ENCODE assay signal across 1 cellular context in the genomic region with DNA sequence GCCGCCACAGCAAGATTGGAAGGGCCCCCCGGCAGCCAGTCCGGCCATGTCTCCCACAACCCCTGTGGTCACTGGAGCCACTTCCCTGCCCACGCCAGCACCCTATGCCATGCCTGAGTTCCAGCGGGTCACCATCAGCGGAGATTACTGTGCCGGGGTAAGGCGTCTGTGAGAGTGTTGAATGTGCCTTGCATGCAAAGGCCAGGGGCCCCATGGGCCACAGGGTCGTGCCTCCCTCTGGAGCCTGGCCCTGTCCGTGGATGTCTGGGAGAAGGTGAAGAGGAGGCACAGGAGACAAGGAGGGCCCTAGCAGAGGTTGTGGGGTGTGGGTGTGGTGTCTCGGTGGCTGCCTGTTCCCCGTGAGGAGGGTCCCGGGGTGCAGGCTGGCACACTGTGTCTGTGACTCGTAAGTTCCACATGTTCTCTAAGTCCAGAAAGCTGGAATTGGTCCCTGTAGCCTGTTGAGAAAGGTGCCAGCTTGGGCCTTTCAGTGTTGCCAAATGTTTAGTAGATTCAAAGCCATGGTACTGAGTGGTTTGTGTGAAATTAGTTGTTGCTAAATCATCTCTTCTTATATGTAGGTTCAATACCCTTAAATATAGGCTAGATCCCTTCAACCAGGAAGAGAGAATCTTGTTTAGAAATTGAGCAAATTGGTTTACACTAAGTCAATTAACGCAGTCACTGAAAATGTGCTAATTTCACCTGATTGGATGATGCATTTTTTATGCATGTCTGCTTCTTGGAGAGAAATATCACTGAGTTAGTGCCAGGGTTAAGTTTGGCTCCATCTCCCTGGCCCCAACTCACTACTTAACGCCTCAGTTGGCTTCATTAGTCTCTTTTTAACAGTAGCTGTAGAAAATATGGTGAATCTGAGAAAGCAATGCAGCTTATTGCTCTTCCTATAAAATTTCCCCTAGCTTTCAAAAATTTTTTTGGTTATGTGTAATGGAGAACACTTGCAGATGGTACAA.
TF ChIP-seq lines count a peak whose summit lies in the region.

No MANE protein-coding gene starts in this region.

TF ChIP-seq in H1, 55 proteins besides CTCF, POLR2A, EP300 and RAD21:
- TF ChIP-seq BCL11A (IDR thresholded peaks at IDR 0.05; ENCODE audit: low read depth in 2 of 2, low read length in 2 of 2) (no peak), TAF7 (optimal IDR thresholded peaks at IDR 0.05; ENCODE audit: borderline replicate concordance, low read depth, low read length) (no peak), ATF3 (IDR thresholded peaks at IDR 0.05; ENCODE audit: insufficient read depth, low read depth, low read length) (no peak)
